Comparison of ENCODE assay signal across 8 cellular contexts in the genomic region with DNA sequence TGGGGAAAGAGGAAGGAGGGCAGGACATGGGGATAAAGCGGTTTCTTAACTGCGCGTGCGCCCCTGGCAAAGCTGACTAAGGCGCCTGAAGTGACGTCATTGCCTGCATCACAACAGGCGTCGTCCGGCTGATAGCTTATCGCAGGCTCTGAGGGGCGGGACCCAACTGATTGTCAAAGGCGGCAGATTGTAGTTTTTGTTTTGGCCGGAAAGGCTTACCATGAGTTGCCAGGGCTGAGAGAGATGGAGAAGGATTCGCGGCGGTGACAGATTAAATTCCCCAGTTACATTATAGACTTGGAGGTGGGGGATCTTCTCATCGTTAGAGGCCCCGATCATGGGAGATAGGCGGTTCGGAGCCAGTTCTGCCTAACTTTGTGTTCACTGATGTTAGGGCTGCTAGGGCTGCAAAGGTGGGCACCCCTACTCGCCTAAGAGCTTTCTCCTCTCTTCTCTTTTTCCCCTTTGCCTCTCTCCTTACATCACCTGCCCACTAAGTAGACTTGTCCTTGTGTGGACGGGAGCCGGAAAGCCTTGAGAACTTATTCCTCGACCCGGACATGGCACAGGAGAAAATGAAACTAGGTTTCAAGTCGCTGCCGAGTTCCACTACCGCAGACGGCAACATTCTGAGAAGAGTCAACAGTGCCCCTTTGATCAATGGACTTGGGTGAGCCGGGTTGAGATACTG. TPM values are rescaled to one million over a fixed set of nuclear protein-coding genes. Genes with fewer than 3 reads are reported as not detected.
A peak's percentile ranks its signal among the peaks of the same experiment; 100 is the strongest.
DNase-seq lines count a peak whose midpoint lies in the region; ATAC-seq lines count a peak whose summit lies in the region.

No MANE protein-coding gene starts in this region.

- POLR2A ChIA-PET in activated CD4-positive, alpha-beta T cell treated with anti-CD3 and anti-CD28 coated beads, Interleukin-2, amount 10 ng/mL, durations not matched to agents 7 days and 5 days (lab: Charles Lee): no interaction called here

- ATAC-seq in GM19351 (IDR thresholded peaks at IDR 0.05; ENCODE audit: unreplicated experiment) (peak; percentile 83), HG03520 (IDR thresholded peaks at IDR 0.05; ENCODE audit: unreplicated experiment) (peak; percentile 84), left lobe of liver (peak; percentile 97)

- peak overlapping the region; percentile 96 for H3K4me3 Mint-ChIP-seq in activated CD4-positive, alpha-beta T cell treated with anti-CD3 and anti-CD28 coated beads, Interleukin-2, amount 10 ng/mL, durations not matched to agents 7 days and 5 days

- CTCF ChIA-PET in activated CD4-positive, alpha-beta T cell treated with anti-CD3 and anti-CD28 coated beads, Interleukin-2, amount 10 ng/mL, durations not matched to agents 7 days and 5 days (lab: Charles Lee): interaction anchor here (0.6 kb wide), 2 partner anchors 42 to 654 kb away, joined by 3 to 6 read pairs; no protein-coding TSS in a partner anchor

- DNase-seq in C1 segment of cervical spinal cord (lab: John Stamatoyannopoulos, UW): peak; percentile 2 to 83 (median 50)
- DNase-seq in NCI-H526 (lab: John Stamatoyannopoulos, UW): peak; percentile 84 to 93
- peak; percentile 93 for DNase-seq in activated CD4-positive, alpha-beta T cell treated with anti-CD3 and anti-CD28 coated beads, Interleukin-2, amount 10 ng/mL, durations not matched to agents 7 days and 5 days
- DNase-seq in dedifferentiated amniotic fluid mesenchymal stem cell (ENCODE audit: extremely low spot score): peak; percentile 81
- peak; percentile 86 for DNase-seq in left lobe of liver (ENCODE audit: low spot score)
- peak; percentile 83 to 84 for DNase-seq in stimulated activated CD4-positive, alpha-beta T cell treated with anti-CD3 and anti-CD28 coated beads, Interleukin-2, amount 100 ng/mL, for 24 hours

- H3K27me3 Mint-ChIP-seq in activated CD4-positive, alpha-beta T cell treated with anti-CD3 and anti-CD28 coated beads, Interleukin-2, amount 10 ng/mL, durations not matched to agents 7 days and 5 days: no peaks in the 10 kb centered on the region

- H3K36me3 Mint-ChIP-seq in activated CD4-positive, alpha-beta T cell treated with anti-CD3 and anti-CD28 coated beads, Interleukin-2, amount 10 ng/mL, durations not matched to agents 7 days and 5 days (ENCODE audit: low read depth): peaks cover 4% of the 10 kb centered on the region

- peak overlapping the region; percentile 100 for H3K27ac Mint-ChIP-seq in activated CD4-positive, alpha-beta T cell treated with anti-CD3 and anti-CD28 coated beads, Interleukin-2, amount 10 ng/mL, durations not matched to agents 7 days and 5 days

- peaks cover 38% of the 10 kb centered on the region for H3K4me1 Mint-ChIP-seq in activated CD4-positive, alpha-beta T cell treated with anti-CD3 and anti-CD28 coated beads, Interleukin-2, amount 10 ng/mL, durations not matched to agents 7 days and 5 days

- no peaks in the 10 kb centered on the region for H3K9me3 Mint-ChIP-seq in activated CD4-positive, alpha-beta T cell treated with anti-CD3 and anti-CD28 coated beads, Interleukin-2, amount 10 ng/mL, durations not matched to agents 7 days and 5 days

RNA-seq across cellular contexts. Expression of a gene that starts 10.2 kb away (rescaled TPM):
- total RNA-seq in activated CD4-positive, alpha-beta T cell treated with anti-CD3 and anti-CD28 coated beads, Interleukin-2, amount 10 ng/mL, durations not matched to agents 7 days and 5 days: 10 to 100 TPM; 58.8 to 60.2 TPM
- total RNA-seq in left lobe of liver: 4.8 TPM

Comparison
In these comparisons a context has a peak if more than half of its experiments do, and no peak if none do; other contexts are left out.
1. Peak in every context shown above with its lines: DNase-seq and ATAC-seq.
2. RNA of a gene that starts 10.2 kb away (total RNA-seq): 58.8 to 60.2 TPM in activated CD4-positive, alpha-beta T cell treated with anti-CD3 and anti-CD28 coated beads, Interleukin-2, amount 10 ng/mL, durations not matched to agents 7 days and 5 days; 4.8 TPM in left lobe of liver (single experiment); every median in the first group is over 10 times any median in the second.